ENCODE assay signal across 11 cellular contexts in the genomic region with DNA sequence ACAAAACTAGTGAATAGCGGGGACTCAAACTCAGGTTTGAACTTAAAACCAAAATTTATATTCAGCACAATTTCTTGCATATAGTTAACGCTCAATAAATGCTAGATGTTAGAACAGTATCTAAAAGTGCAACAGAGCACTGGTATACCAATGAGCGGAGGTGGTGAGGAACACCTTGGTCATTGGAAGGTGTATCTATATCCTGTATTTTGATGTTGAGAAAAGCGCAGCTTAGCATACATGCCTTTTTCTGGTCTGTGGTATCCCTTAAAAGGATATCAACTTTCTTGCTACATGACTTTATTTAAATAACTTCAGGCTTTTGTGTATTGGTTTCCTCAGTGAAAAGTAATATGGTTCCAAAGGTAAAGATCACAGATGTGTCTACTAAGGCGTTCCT.
"Had no signal": no experiment of that assay in that cellular context is flagged by ENCODE, and none has a peak within 500 bp of the region (broad histone marks: within the 10 kb centered on the region; RNA-seq: fewer than 3 reads in every experiment).

No MANE protein-coding gene starts in this region.

- H2AFZ ChIP-seq: GM23248, GM23338 had no signal

- H3K9me3 Mint-ChIP-seq: GM23338, H9, HFFc6 had no signal

- H3K4me1 ChIP-seq: HAP-1 had no signal

- H3K9me3 ChIP-seq: HAP-1 had no signal

- H3K36me3 ChIP-seq: HAP-1 had no signal

- H3K4me3 ChIP-seq: GM23248, GM23338, HAP-1 had no signal

- H3K27ac ChIP-seq: GM23248 had no signal

- FAIRE-seq: H1, H54 had no signal

- H3K27ac Mint-ChIP-seq: GM23338, HFFc6 had no signal

- H3K4me2 ChIP-seq: GM23338 had no signal

- DNase-seq: GM23248, GOT3, H7, H9, HCEC 1CT, HFFc6 had no signal

- ATAC-seq: GM23338, HCT116 had no signal

- H3K9ac ChIP-seq: GM23248 had no signal

- H3K4me3 Mint-ChIP-seq: GM23338, H9, HFFc6 had no signal
